ENCODE assay signal across 10 cellular contexts in genomic region chr1:150550222-150551048, GRCh38. TPM values are rescaled to one million over a fixed set of nuclear protein-coding genes. Genes with fewer than 3 reads are reported as not detected.
DNase-seq lines count a peak whose midpoint lies in the region; ATAC-seq, FAIRE-seq and TF ChIP-seq lines count a peak whose summit lies in the region.
"Had no signal": no experiment of that assay in that cellular context is flagged by ENCODE, and none has a peak within 500 bp of the region (broad histone marks: within the 10 kb centered on the region; RNA-seq: fewer than 3 reads in every experiment).

No MANE protein-coding gene starts in this region.

- DNase-seq in RWPE1 (ENCODE audit: low spot score) (no peak), foreskin fibroblast (peak in 1 of 2 donors; percentile 59), osteoblast (ENCODE audit: insufficient read length, low spot score, missing footprints) (peak; percentile 86), GM12891 (ENCODE audit: insufficient read length, low spot score) (no peak), GM13977 (ENCODE audit: low spot score) (no peak), SHP77 treated with DMSO at 0.1 percent for 48 hours (lab: John Stamatoyannopoulos, UW) (no peak)
- DNase-seq: DND-41; stimulated activated CD4-positive, alpha-beta T cell treated with anti-CD3 and anti-CD28 coated beads, Interleukin-4, amount 100 ng/mL, for 24 hours had no signal

- CTCF ChIA-PET in RWPE1 (lab: Yijun Ruan, JAX) = interaction anchor here (0.6 to 1.2 kb wide), 4 partner anchors 7 to 51 kb away, joined by 3 to 4 read pairs (median 3); no protein-coding TSS in a partner anchor

- peak overlapping the region; percentile 70 to 90 (median 83) for H3K9ac ChIP-seq in BLaER1 treated with 17β-estradiol and CSF1 and Interleukin-3, amounts not matched to agents 10 nM and 100 nM

- no peak for FAIRE-seq in GM12891 (lab: Jason Lieb, UNC)

- no peak for ATAC-seq in stimulated activated memory B cell treated with anti-CD40 and anti-IgM and Interleukin-4, amounts not matched to agents 10 μg/mL and 1 μg/mL and 100 μg/mL, for 72 hours

- no peaks in the 10 kb centered on the region for H3K79me2 ChIP-seq in osteoblast (ENCODE audit: insufficient read depth, low read length)

- peaks cover 0 to 25% (median 2%) of the 10 kb centered on the region in 11 experiments; a peak in 10 of 22 replicates for H3K36me3 ChIP-seq in BLaER1 treated with 17β-estradiol and CSF1 and Interleukin-3, amounts not matched to agents 10 nM and 100 nM
- H3K36me3 ChIP-seq in osteoblast (ENCODE audit: insufficient read depth, low read length) = peaks cover 1% of the 10 kb centered on the region

- peak overlapping the region; percentile 83 to 96 (median 90) for H3K27ac ChIP-seq in BLaER1 treated with 17β-estradiol and CSF1 and Interleukin-3, amounts not matched to agents 10 nM and 100 nM
- peak overlapping the region; percentile 100 for H3K27ac ChIP-seq in RWPE1
- H3K27ac ChIP-seq in osteoblast (ENCODE audit: low read depth, low read length) = peak overlapping the region; percentile 54

- no peaks in the 10 kb centered on the region for H3K9me3 ChIP-seq in BLaER1 treated with 17β-estradiol and CSF1 and Interleukin-3, amounts not matched to agents 10 nM and 100 nM (replicated peaks in 1 of 11)
- no peaks in the 10 kb centered on the region for H3K9me3 ChIP-seq in osteoblast (ENCODE audit: low read depth, low read length)

- H2AFZ ChIP-seq in osteoblast (ENCODE audit: low read length) = no peak overlapping the region

- no peak overlapping the region for H3K27ac Mint-ChIP-seq in stimulated activated memory B cell treated with anti-CD40 and anti-IgM and Interleukin-4, amounts not matched to agents 10 μg/mL and 1 μg/mL and 100 μg/mL, for 72 hours

- peaks cover 0 to 15% (median 0%) of the 10 kb centered on the region in 11 experiments; a peak in 7 of 22 replicates for H3K27me3 ChIP-seq in BLaER1 treated with 17β-estradiol and CSF1 and Interleukin-3, amounts not matched to agents 10 nM and 100 nM
- no peaks in the 10 kb centered on the region for H3K27me3 ChIP-seq in osteoblast (ENCODE audit: insufficient read depth, low read length)

- H3K4me3 ChIP-seq in BLaER1 treated with 17β-estradiol and CSF1 and Interleukin-3, amounts not matched to agents 10 nM and 100 nM = peak overlapping the region in 7 of 10 experiments; percentile 7 to 72 (median 65); a peak in 13 of 20 replicates
- H3K4me3 ChIP-seq in foreskin fibroblast (ENCODE audit: low read depth in 1 of 2, low read length in 2 of 2) (peak overlapping the region; percentile 56 to 61), osteoblast (ENCODE audit: insufficient read depth, low read length) (peak overlapping the region; percentile 72)

- no peaks in the 10 kb centered on the region for H3K9me3 Mint-ChIP-seq in stimulated activated memory B cell treated with anti-CD40 and anti-IgM and Interleukin-4, amounts not matched to agents 10 μg/mL and 1 μg/mL and 100 μg/mL, for 72 hours

- no peak overlapping the region for H3K4me3 Mint-ChIP-seq in stimulated activated memory B cell treated with anti-CD40 and anti-IgM and Interleukin-4, amounts not matched to agents 10 μg/mL and 1 μg/mL and 100 μg/mL, for 72 hours

- no peaks in the 10 kb centered on the region for H3K36me3 Mint-ChIP-seq in stimulated activated memory B cell treated with anti-CD40 and anti-IgM and Interleukin-4, amounts not matched to agents 10 μg/mL and 1 μg/mL and 100 μg/mL, for 72 hours

- H3K4me1 Mint-ChIP-seq in stimulated activated memory B cell treated with anti-CD40 and anti-IgM and Interleukin-4, amounts not matched to agents 10 μg/mL and 1 μg/mL and 100 μg/mL, for 72 hours = peaks cover 39% of the 10 kb centered on the region

- H3K4me2 ChIP-seq in BLaER1 treated with 17β-estradiol and CSF1 and Interleukin-3, amounts not matched to agents 10 nM and 100 nM = peak overlapping the region; percentile 87 to 98 (median 94)
- peak overlapping the region; percentile 81 for H3K4me2 ChIP-seq in osteoblast (ENCODE audit: insufficient read depth, low read length)

- H3K4me1 ChIP-seq in BLaER1 treated with 17β-estradiol and CSF1 and Interleukin-3, amounts not matched to agents 10 nM and 100 nM = peaks cover 47 to 80% (median 67%) of the 10 kb centered on the region in 10 experiments
- H3K4me1 ChIP-seq in osteoblast (ENCODE audit: insufficient read depth, low read length) = peaks cover 28% of the 10 kb centered on the region

- POLR2A ChIA-PET in RWPE1 (lab: Yijun Ruan, JAX; ENCODE audit: low non-redundant PET) = interaction anchor here (0.5 kb wide), 1 partner anchor 73 kb away, joined by 3 read pairs; no protein-coding TSS in a partner anchor

- in situ Hi-C loops in GM13977 (cut with MboI; ENCODE audit: low pct_unique_long_range_greater_than_20kb, low sequenced_read_pairs, unreplicated experiment) = no loop called here

- H3K27me3 Mint-ChIP-seq in stimulated activated memory B cell treated with anti-CD40 and anti-IgM and Interleukin-4, amounts not matched to agents 10 μg/mL and 1 μg/mL and 100 μg/mL, for 72 hours = peaks cover 24% of the 10 kb centered on the region

- TF ChIP-seq POLR2A in GM12891 (IDR thresholded peaks at IDR 0.05; ENCODE audit: low read depth, low read length) = no peak

- TF ChIP-seq CTCF in RWPE1 (conservative IDR thresholded peaks at IDR 0.05; ENCODE audit: low read depth) (no peak), foreskin fibroblast (IDR thresholded peaks at IDR 0.05; ENCODE audit: low read depth, low read length) (no peak), osteoblast (IDR thresholded peaks at IDR 0.05; ENCODE audit: extremely low read depth, low read depth, low read length) (no peak), GM13977 (IDR thresholded peaks at IDR 0.05; ENCODE audit: extremely low read depth, insufficient read depth, missing control alignments) (no peak)

- no peaks in the 10 kb centered on the region; a peak in 1 of 22 replicates for H4K20me1 ChIP-seq in BLaER1 treated with 17β-estradiol and CSF1 and Interleukin-3, amounts not matched to agents 10 nM and 100 nM
- no peaks in the 10 kb centered on the region for H4K20me1 ChIP-seq in osteoblast (ENCODE audit: insufficient read depth, low read length)

TF ChIP-seq in GM12891, 5 proteins besides CTCF, POLR2A, EP300 and RAD21:
- TF ChIP-seq POU2F2 (IDR thresholded peaks at IDR 0.05; ENCODE audit: low read depth, low read length) (no peak), TAF1 (IDR thresholded peaks at IDR 0.05; ENCODE audit: low read depth, low read length) (no peak), SPI1 (IDR thresholded peaks at IDR 0.05; ENCODE audit: low read depth, low read length) (no peak), PAX5 (IDR thresholded peaks at IDR 0.05; ENCODE audit: insufficient read depth, low read length, severe bottlenecking) (no peak), POLR2AphosphoS5 (IDR thresholded peaks at IDR 0.05; ENCODE audit: low read depth, low read length) (no peak)

RNA-seq across cellular contexts. Expression of gene ADAMTSL4, which starts 1.2 kb away (rescaled TPM):
- 3.2 and 5.4 TPM in 2 replicates for total RNA-seq in osteoblast
- 0.06 TPM for polyA plus RNA-seq in GM12891 (2012; ENCODE audit: low read depth, missing spikeins)

RNA-seq across cellular contexts. Expression of gene MCL1, which starts 29.0 kb away (rescaled TPM):
- total RNA-seq in osteoblast = 168 and 176 TPM in 2 replicates
- 123 TPM for polyA plus RNA-seq in GM12891 (2012; ENCODE audit: low read depth, missing spikeins)

RNA-seq across cellular contexts. Expression of gene FALEC, which starts 34.9 kb away (rescaled TPM):
- total RNA-seq in osteoblast = 0.36 TPM in 1 of 2 replicates, not detected in the other
- polyA plus RNA-seq in GM12891 (2012; ENCODE audit: low read depth, missing spikeins) = not detected

RNA-seq across cellular contexts. Expression of gene ECM1, which starts 42.5 kb away (rescaled TPM):
- total RNA-seq in osteoblast = 20.9 and 30.0 TPM in 2 replicates
- polyA plus RNA-seq in GM12891 (2012; ENCODE audit: low read depth, missing spikeins) = 0.56 TPM
